ENCODE assay signal across 1 cellular context in genomic region chr9:7780261-7780988, GRCh38.
TF ChIP-seq lines count a peak whose summit lies in the region.

No MANE protein-coding gene starts in this region.

TF ChIP-seq in IMR-90, 13 proteins besides CTCF, POLR2A, EP300 and RAD21:
- TF ChIP-seq BHLHE40 (IDR thresholded peaks at IDR 0.05; ENCODE audit: low read depth, low read length) (no peak), MXI1 (IDR thresholded peaks at IDR 0.05; ENCODE audit: borderline replicate concordance, low read depth, low read length) (no peak), MAFK (IDR thresholded peaks at IDR 0.05; ENCODE audit: low read depth, low read length) (no peak), RCOR1 (IDR thresholded peaks at IDR 0.05; ENCODE audit: insufficient replicate concordance, low read length) (no peak), RFX5 (IDR thresholded peaks at IDR 0.05; ENCODE audit: low read depth, low read length) (no peak), SMC3 (IDR thresholded peaks at IDR 0.05; ENCODE audit: low read depth, low read length) (no peak)
- TF ChIP-seq, protein P1, sequence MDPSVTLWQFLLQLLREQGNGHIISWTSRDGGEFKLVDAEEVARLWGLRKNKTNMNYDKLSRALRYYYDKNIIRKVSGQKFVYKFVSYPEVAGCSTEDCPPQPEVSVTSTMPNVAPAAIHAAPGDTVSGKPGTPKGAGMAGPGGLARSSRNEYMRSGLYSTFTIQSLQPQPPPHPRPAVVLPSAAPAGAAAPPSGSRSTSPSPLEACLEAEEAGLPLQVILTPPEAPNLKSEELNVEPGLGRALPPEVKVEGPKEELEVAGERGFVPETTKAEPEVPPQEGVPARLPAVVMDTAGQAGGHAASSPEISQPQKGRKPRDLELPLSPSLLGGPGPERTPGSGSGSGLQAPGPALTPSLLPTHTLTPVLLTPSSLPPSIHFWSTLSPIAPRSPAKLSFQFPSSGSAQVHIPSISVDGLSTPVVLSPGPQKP (IDR thresholded peaks at IDR 0.05; ENCODE audit: borderline replicate concordance, low read depth, low read length) = no peak
- TF ChIP-seq, protein P2, sequence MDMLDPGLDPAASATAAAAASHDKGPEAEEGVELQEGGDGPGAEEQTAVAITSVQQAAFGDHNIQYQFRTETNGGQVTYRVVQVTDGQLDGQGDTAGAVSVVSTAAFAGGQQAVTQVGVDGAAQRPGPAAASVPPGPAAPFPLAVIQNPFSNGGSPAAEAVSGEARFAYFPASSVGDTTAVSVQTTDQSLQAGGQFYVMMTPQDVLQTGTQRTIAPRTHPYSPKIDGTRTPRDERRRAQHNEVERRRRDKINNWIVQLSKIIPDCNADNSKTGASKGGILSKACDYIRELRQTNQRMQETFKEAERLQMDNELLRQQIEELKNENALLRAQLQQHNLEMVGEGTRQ (IDR thresholded peaks at IDR 0.05; ENCODE audit: low read depth, low read length) = no peak
